16 cellular contexts compared by ENCODE assay signal in the genomic region with DNA sequence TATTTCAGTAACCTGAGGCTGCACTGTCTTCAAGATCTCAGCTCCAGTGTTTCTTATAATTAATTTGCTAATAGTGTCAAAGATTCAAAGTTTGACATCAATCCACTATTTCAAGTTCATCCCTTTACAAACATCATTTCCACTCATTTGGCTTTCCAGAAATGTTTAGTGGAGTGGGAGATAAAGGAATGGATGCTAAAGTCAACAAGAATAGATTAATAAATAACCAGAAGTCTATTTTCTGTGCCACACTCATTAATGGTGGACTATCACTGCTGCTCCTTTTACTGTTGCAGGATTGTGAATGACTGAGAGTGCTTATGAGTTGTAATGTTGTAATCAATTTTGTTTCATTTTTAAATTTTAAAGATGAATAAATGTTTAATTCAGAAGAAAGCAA. TPM values are rescaled to one million over a fixed set of nuclear protein-coding genes. Genes with fewer than 3 reads are reported as not detected.
A peak's percentile ranks its signal among the peaks of the same experiment; 100 is the strongest.
DNase-seq lines count a peak whose midpoint lies in the region; ATAC-seq, FAIRE-seq and TF ChIP-seq lines count a peak whose summit lies in the region.
"Had no signal": no experiment of that assay in that cellular context is flagged by ENCODE, and none has a peak within 500 bp of the region (broad histone marks: within the 10 kb centered on the region; RNA-seq: fewer than 3 reads in every experiment).

No MANE protein-coding gene starts in this region.

- ATAC-seq in sciatic nerve, result no peak
- ATAC-seq: GM23338 had no signal

- H3K9me3 ChIP-seq in kidney (ENCODE audit: control insufficient read depth in 1 of 2, low read length in 2 of 2), result no peaks in the 10 kb centered on the region
- H3K9me3 ChIP-seq in liver (ENCODE audit: control insufficient read depth in 4 of 4, low read length in 3 of 4), result no peaks in the 10 kb centered on the region
- H3K9me3 ChIP-seq in tibial artery, result no peaks in the 10 kb centered on the region
- H3K9me3 ChIP-seq: BLaER1, Caco-2 had no signal

- H3K27me3 ChIP-seq in liver (ENCODE audit: control insufficient read depth in 4 of 4, insufficient read depth in 4 of 4, low read length in 3 of 4) (no peaks in the 10 kb centered on the region), tibial artery (no peaks in the 10 kb centered on the region)
- H3K27me3 ChIP-seq: BLaER1 had no signal

- FAIRE-seq in kidney (lab: Jason Lieb, UNC), result peak; percentile 60
- FAIRE-seq: GM12891 had no signal

- intact Hi-C loops in kidney (cut with DNase I), result no loop called here
- intact Hi-C loops in tibial artery (cut with DNase I; ENCODE audit: low total_unique reads), result no loop called here
- intact Hi-C loops in sciatic nerve (cut with DNase I), result no loop called here

- TF ChIP-seq RAD21 in liver (IDR thresholded peaks at IDR 0.05), result no peak

- H3K4me1 ChIP-seq in kidney (ENCODE audit: control insufficient read depth in 1 of 2, insufficient read depth in 1 of 2, low read depth in 1 of 2, low read length in 2 of 2) (no peaks in the 10 kb centered on the region), liver (ENCODE audit: control insufficient read depth in 4 of 4, insufficient read depth in 4 of 4, low read length in 3 of 4) (peaks cover 0 to 7% (median 0%) of the 10 kb centered on the region in 4 donors), tibial artery (no peaks in the 10 kb centered on the region)

- peak overlapping the region; percentile 21 for H3K27ac ChIP-seq in 22Rv1
- H3K27ac ChIP-seq in kidney (ENCODE audit: low read depth in 2 of 2, low read length in 2 of 2), result no peak overlapping the region
- no peak overlapping the region for H3K27ac ChIP-seq in liver (ENCODE audit: low read depth in 1 of 2, low read length in 2 of 2)
- no peak overlapping the region for H3K27ac ChIP-seq in tibial artery
- H3K27ac ChIP-seq: BLaER1 had no signal

- H3K36me3 ChIP-seq in kidney (ENCODE audit: control insufficient read depth in 1 of 2, insufficient read depth in 2 of 2, low read length in 2 of 2), result no peaks in the 10 kb centered on the region
- H3K36me3 ChIP-seq in liver (ENCODE audit: control insufficient read depth in 4 of 4, insufficient read depth in 3 of 4, low read depth in 1 of 4, low read length in 3 of 4), result no peaks in the 10 kb centered on the region
- no peaks in the 10 kb centered on the region for H3K36me3 ChIP-seq in tibial artery
- H3K36me3 ChIP-seq: BLaER1 had no signal

- no peak overlapping the region for H3K9ac ChIP-seq in kidney (ENCODE audit: low read length in 2 of 2)
- no peak overlapping the region for H3K9ac ChIP-seq in liver (ENCODE audit: low read depth in 1 of 2, low read length in 2 of 2)
- H3K9ac ChIP-seq: BLaER1 had no signal

- TF ChIP-seq CTCF in 22Rv1 (IDR thresholded peaks at IDR 0.05) (no peak), kidney (IDR thresholded peaks at IDR 0.05; ENCODE audit: borderline replicate concordance, extremely low read depth, insufficient read depth) (no peak), liver (IDR thresholded peaks at IDR 0.05; ENCODE audit: low read depth, low read length, missing input control) (no peak), GM10266 (IDR thresholded peaks at IDR 0.05; ENCODE audit: control insufficient read depth, insufficient read depth, low read depth, missing control alignments) (no peak), tibial artery (IDR thresholded peaks at IDR 0.05) (no peak)

- H3K4me3 ChIP-seq in kidney (ENCODE audit: low read length in 2 of 2) (no peak overlapping the region), liver (ENCODE audit: low read depth in 1 of 3, low read length in 3 of 3) (no peak overlapping the region), tibial artery (no peak overlapping the region)
- H3K4me3 ChIP-seq: BLaER1, GM23338 had no signal

- DNase-seq in HuH-7.5 (ENCODE audit: low spot score) (peak; percentile 6), kidney (no peak), GM10266 (ENCODE audit: extremely low spot score) (no peak), tibial artery (no peak), sciatic nerve (ENCODE audit: low spot score) (no peak)
- no peak for DNase-seq in activated effector memory CD4-positive, alpha-beta T cell treated with anti-CD3 and anti-CD28 coated beads, Interleukin-2, amount 50 U/mL, for 16 hours
- DNase-seq: 8988T; AML-193; Caco-2; CD8-positive, alpha-beta memory T cell; H7 had no signal

TF ChIP-seq in liver, 16 proteins besides CTCF, POLR2A, EP300 and RAD21:
- TF ChIP-seq GABPA (IDR thresholded peaks at IDR 0.05 in 1 of 2, conservative IDR thresholded peaks at IDR 0.05 in 1 of 2) (no peak), JUND (IDR thresholded peaks at IDR 0.05) (no peak), HNF4A (conservative IDR thresholded peaks at IDR 0.05) (no peak), YY1 (IDR thresholded peaks at IDR 0.05) (peak; percentile 83), FOXA1 (IDR thresholded peaks at IDR 0.05) (peak; percentile 47), MAX (IDR thresholded peaks at IDR 0.05) (no peak), SP1 (IDR thresholded peaks at IDR 0.05) (no peak), NR2F2 (IDR thresholded peaks at IDR 0.05) (no peak), EGR1 (IDR thresholded peaks at IDR 0.05; ENCODE audit: low read depth in 2 of 2) (no peak), FOXA2 (IDR thresholded peaks at IDR 0.05) (peak; percentile 67), TAF1 (conservative IDR thresholded peaks at IDR 0.05) (no peak)
- TF ChIP-seq, protein P1, sequence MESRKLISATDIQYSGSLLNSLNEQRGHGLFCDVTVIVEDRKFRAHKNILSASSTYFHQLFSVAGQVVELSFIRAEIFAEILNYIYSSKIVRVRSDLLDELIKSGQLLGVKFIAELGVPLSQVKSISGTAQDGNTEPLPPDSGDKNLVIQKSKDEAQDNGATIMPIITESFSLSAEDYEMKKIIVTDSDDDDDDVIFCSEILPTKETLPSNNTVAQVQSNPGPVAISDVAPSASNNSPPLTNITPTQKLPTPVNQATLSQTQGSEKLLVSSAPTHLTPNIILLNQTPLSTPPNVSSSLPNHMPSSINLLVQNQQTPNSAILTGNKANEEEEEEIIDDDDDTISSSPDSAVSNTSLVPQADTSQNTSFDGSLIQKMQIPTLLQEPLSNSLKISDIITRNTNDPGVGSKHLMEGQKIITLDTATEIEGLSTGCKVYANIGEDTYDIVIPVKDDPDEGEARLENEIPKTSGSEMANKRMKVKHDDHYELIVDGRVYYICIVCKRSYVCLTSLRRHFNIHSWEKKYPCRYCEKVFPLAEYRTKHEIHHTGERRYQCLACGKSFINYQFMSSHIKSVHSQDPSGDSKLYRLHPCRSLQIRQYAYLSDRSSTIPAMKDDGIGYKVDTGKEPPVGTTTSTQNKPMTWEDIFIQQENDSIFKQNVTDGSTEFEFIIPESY (IDR thresholded peaks at IDR 0.05), result no peak

RNA-seq across cellular contexts. Expression of gene EPM2A, which starts 28.4 kb away (rescaled TPM):
- total RNA-seq in kidney, result 9.6 TPM
- 7.8 TPM for polyA plus RNA-seq in kidney (ENCODE audit: insufficient read depth, low read depth, low replicate concordance)
- total RNA-seq in liver, result 10 to 100 TPM in 1 of 2 donors, 1 to 10 TPM in 1; 6.2 to 13.0 TPM
- polyA plus RNA-seq in liver, result 1 to 10 TPM; 3.7 to 4.1 TPM
- total RNA-seq in sciatic nerve, result 19.5 TPM

RNA-seq across cellular contexts. Expression of gene FBXO30, which starts 50.9 kb away (rescaled TPM):
- total RNA-seq in kidney, result 8.2 TPM
- 2.5 TPM for polyA plus RNA-seq in kidney (ENCODE audit: insufficient read depth, low read depth, low replicate concordance)
- 10 to 100 TPM in 1 of 2 donors, 1 to 10 TPM in 1; 5.4 to 15.5 TPM for total RNA-seq in liver
- 1 to 10 TPM in 1 of 2 donors, under 1 TPM in 1; 0.90 to 1.6 TPM for polyA plus RNA-seq in liver
- 13.0 TPM for total RNA-seq in sciatic nerve
